In genomic region chr19:16628984-16629691, GRCh38 we compare ENCODE assay signal across 8 cellular contexts. TPM values are rescaled to one million over a fixed set of nuclear protein-coding genes. Genes with fewer than 3 reads are reported as not detected.
DNase-seq lines count a peak whose midpoint lies in the region; ATAC-seq, FAIRE-seq and TF ChIP-seq lines count a peak whose summit lies in the region.

No MANE protein-coding gene starts in this region.

- peak overlapping the region; percentile 89 for H3K9ac ChIP-seq in GM12878 (ENCODE audit: control insufficient read depth, insufficient read depth, low read length)

- peak overlapping the region; percentile 79 for H3K4me2 ChIP-seq in GM12878 (ENCODE audit: control insufficient read depth, insufficient read depth)

- ATAC-seq in GM12878 (peak; percentile 12), GM18867 (IDR thresholded peaks at IDR 0.05; ENCODE audit: unreplicated experiment) (no peak)
- ATAC-seq in stimulated activated naive CD8-positive, alpha-beta T cell treated with anti-CD3 and anti-CD28 coated beads, Interleukin-15, amount 100 ng/mL, for 72 hours = peak; percentile 31

- under 1% methylated on average over 23 of the region's 23 CpGs for WGBS in GM12878 (ENCODE audit: insufficient coverage, insufficient replicate concordance, low lambda C conversion rate, missing lambda C conversion rate)

- FAIRE-seq in GM18507 (lab: Jason Lieb, UNC) (peak; percentile 79), GM12878 (lab: Jason Lieb, UNC) (no peak)

- no peaks in the 10 kb centered on the region for H3K36me3 ChIP-seq in ACC112 (ENCODE audit: insufficient read depth, low read length)
- H3K36me3 ChIP-seq in GM12878 (ENCODE audit: control insufficient read depth in 2 of 2, insufficient read depth in 2 of 2, low read length in 1 of 2) = peaks cover 4 to 18% of the 10 kb centered on the region in 2 experiments; a peak in 3 of 4 replicates

- POLR2A ChIA-PET in GM12878 (lab: Charles Lee) = interaction anchor here (0.5 to 10.3 kb wide), 5 partner anchors 11 to 609 kb away, joined by 3 to 220 read pairs (median 4); partner anchors contain the start of genes SMIM7 and TMEM38A

- intact Hi-C loops in GM12878 (cut with micrococcal nuclease; ENCODE audit: unreplicated experiment) = loop anchor here (2.0 to 5.0 kb wide), 2 partner anchors 33 to 42 kb away; partner anchors contain the start of genes SMIM7 and TMEM38A

- TF ChIP-seq CTCF in GM12878 (IDR thresholded peaks at IDR 0.05 in 2 of 3, conservative IDR thresholded peaks at IDR 0.05 in 1 of 3; ENCODE audit: control insufficient read depth in 2 of 3, extremely low read depth in 1 of 3, insufficient read depth in 1 of 3, low read depth in 3 of 3, low read length in 3 of 3) = no peak

- H3K27me3 Mint-ChIP-seq in stimulated activated naive CD8-positive, alpha-beta T cell treated with anti-CD3 and anti-CD28 coated beads, Interleukin-15, amount 100 ng/mL, for 72 hours = no peaks in the 10 kb centered on the region

- RAD21 ChIA-PET in GM12878 (lab: Charles Lee; ENCODE audit: unreplicated experiment) = interaction anchor here (9.0 kb wide), 1 partner anchor 40 kb away, joined by 169 read pairs; no protein-coding TSS in a partner anchor

- SMC1A ChIA-PET in GM12878 (lab: Charles Lee; ENCODE audit: uncharacterized antibody, unreplicated experiment) = interaction anchor here (1.0 to 10.1 kb wide), 4 partner anchors 40 to 142 kb away, joined by 3 to 164 read pairs (median 6); no protein-coding TSS in a partner anchor

- H2AFZ ChIP-seq in ACC112 (ENCODE audit: low read length, unreplicated experiment) (peak overlapping the region; percentile 32), GM12878 (ENCODE audit: control insufficient read depth, low read depth, low read length) (peak overlapping the region; percentile 20)

- peak overlapping the region; percentile 98 for H3K4me3 ChIP-seq in ACC112 (ENCODE audit: low read depth, low read length)
- H3K4me3 ChIP-seq in GM12878 = peak overlapping the region; percentile 68; the same call in 1 of the 2 replicates

- no peaks in the 10 kb centered on the region for H3K9me3 Mint-ChIP-seq in stimulated activated naive CD8-positive, alpha-beta T cell treated with anti-CD3 and anti-CD28 coated beads, Interleukin-15, amount 100 ng/mL, for 72 hours

- CTCF ChIA-PET in GM12878 (lab: Yijun Ruan, JAX) = interaction anchor here (9.0 kb wide), 1 partner anchor 41 kb away, joined by 83 read pairs; no protein-coding TSS in a partner anchor

- no TSS peak for BruUV-seq in GM12878 (replicated peaks; lab: Mats Ljungman, UMichigan)

- peak overlapping the region; percentile 90 for H3K27ac ChIP-seq in ACC112 (ENCODE audit: low read depth, low read length)
- peak overlapping the region; percentile 97 for H3K27ac ChIP-seq in GM12878 (ENCODE audit: control insufficient read depth, insufficient read depth)

- H3K79me2 ChIP-seq in ACC112 (ENCODE audit: control insufficient read depth, insufficient read depth, low read length, unreplicated experiment) (peaks cover 38% of the 10 kb centered on the region), GM12878 (ENCODE audit: control insufficient read depth, insufficient read depth, low read length) (peaks cover 50% of the 10 kb centered on the region)

- in situ Hi-C loops in GM12878 (cut with MboI) = loop anchor here (5.0 kb wide), 1 partner anchor 42 kb away; no protein-coding TSS in a partner anchor

- H3K27ac Mint-ChIP-seq in stimulated activated naive CD8-positive, alpha-beta T cell treated with anti-CD3 and anti-CD28 coated beads, Interleukin-15, amount 100 ng/mL, for 72 hours = peak overlapping the region; percentile 100

- no peaks in the 10 kb centered on the region; the same call in 2 of the 3 replicates for H3K9me3 ChIP-seq in GM12878 (replicated peaks; ENCODE audit: control insufficient read depth, insufficient read depth, low read length)

- H3K27me3 ChIP-seq in ACC112 (ENCODE audit: insufficient read depth, low read length) (no peaks in the 10 kb centered on the region), GM12878 (replicated peaks in 1 of 2; ENCODE audit: control insufficient read depth in 2 of 2, insufficient read depth in 2 of 2, low read length in 1 of 2) (no peaks in the 10 kb centered on the region)

- H4K20me1 ChIP-seq in GM12878 (ENCODE audit: control insufficient read depth, insufficient read depth) = no peaks in the 10 kb centered on the region; the same call in 1 of the 2 replicates

- peak overlapping the region; percentile 99 for H3K4me3 Mint-ChIP-seq in stimulated activated naive CD8-positive, alpha-beta T cell treated with anti-CD3 and anti-CD28 coated beads, Interleukin-15, amount 100 ng/mL, for 72 hours

- DNase-seq in GM18507 (ENCODE audit: extremely low spot score, insufficient read length, low read depth) = no peak
- DNase-seq in NCI-H2227 treated with DMSO at 0.1 percent for 48 hours (lab: John Stamatoyannopoulos, UW) = peak; percentile 14
- DNase-seq in GM12878 (ENCODE audit: low read depth, low spot score) = peak; percentile 33
- DNase-seq in inferior parietal cortex (ENCODE audit: extremely low spot score) = peak; percentile 15
- peak in 1 of 2 donors; percentile 5 for DNase-seq in stimulated activated naive CD8-positive, alpha-beta T cell treated with anti-CD3 and anti-CD28 coated beads, Interleukin-15, amount 100 ng/mL, for 72 hours
- DNase-seq in NCI-H1436 treated with DMSO at 0.1 percent for 48 hours (lab: John Stamatoyannopoulos, UW) = no peak

- TF ChIP-seq POLR2A in GM12878 (IDR thresholded peaks at IDR 0.05; ENCODE audit: low read depth, low read length) = no peak

- TF ChIP-seq RAD21 in GM12878 (IDR thresholded peaks at IDR 0.05; ENCODE audit: insufficient read depth, low read depth, low read length) = no peak

- TF ChIP-seq EP300 in GM12878 (IDR thresholded peaks at IDR 0.05; ENCODE audit: borderline replicate concordance in 1 of 2, control insufficient read depth in 1 of 2, low read depth in 2 of 2, low read length in 2 of 2) = no peak

- H3K4me1 ChIP-seq in ACC112 (ENCODE audit: control insufficient read depth, insufficient read depth, low read length, unreplicated experiment) = peaks cover 16% of the 10 kb centered on the region
- peaks cover 24% of the 10 kb centered on the region for H3K4me1 ChIP-seq in GM12878 (ENCODE audit: control insufficient read depth, insufficient read depth, low read length)

- H3K4me1 Mint-ChIP-seq in stimulated activated naive CD8-positive, alpha-beta T cell treated with anti-CD3 and anti-CD28 coated beads, Interleukin-15, amount 100 ng/mL, for 72 hours = peaks cover 50% of the 10 kb centered on the region

RNA-seq across cellular contexts. Expression of gene MED26, which starts 1.1 kb away (rescaled TPM):
- total RNA-seq in GM12878 (2013; cell fraction: nucleolus; rRNA removed) = 44.3 and 46.5 TPM in 2 replicates
- total RNA-seq in GM12878 (2014; rRNA removed) (13.8 and 15.3 TPM in 2 replicates), GM12878 (2014; rRNA removed; fragmentation: Illumina TruSeq; extraction: Trizol) (7.2 and 8.6 TPM in 2 replicates), GM12878 (2021) (20.2 and 21.4 TPM in 2 replicates)
- 3.3 TPM for polyA plus RNA-seq in GM12878 (2011; ENCODE audit: low read depth)
- polyA plus RNA-seq in GM12878 (2011; rRNA removed) (10.0 and 14.0 TPM in 2 replicates), GM12878 (2014; fragmentation: Illumina TruSeq; extraction: Trizol) (3.6 and 8.0 TPM in 2 replicates), GM12878 (2014; fragmentation: Nextera tagmentation; extraction: Ambion mirVana) (1 to 10 TPM; 1.1 to 2.2 TPM), GM12878 (2014; rRNA removed) (12.4 and 15.2 TPM in 2 replicates), GM12878 (2016; fragmentation: Nextera tagmentation; extraction: Ambion mirVana) (10 to 100 TPM in 1 of 2 experiments, 1 to 10 TPM in 1; 9.2 to 10.1 TPM)
- polyA plus RNA-seq in GM12878 (2011; cell fraction: cytosol; rRNA removed) = 14.4 and 19.2 TPM in 2 replicates
- polyA plus RNA-seq in GM12878 (2011; cell fraction: nucleus; rRNA removed) = 18.8 and 19.7 TPM in 2 replicates
- polyA plus RNA-seq in GM12878 (2012) = 7.8 and 10.8 TPM in 2 replicates
- polyA minus RNA-seq in GM12878 (2011; rRNA and poly(A)+ RNA removed) = 19.0 and 25.2 TPM in 2 replicates
- 12.0 and 15.0 TPM in 2 replicates for polyA minus RNA-seq in GM12878 (2011; cell fraction: cytosol; rRNA and poly(A)+ RNA removed)
- polyA minus RNA-seq in GM12878 (2011; cell fraction: nucleus; rRNA and poly(A)+ RNA removed) = 21.2 and 41.1 TPM in 2 replicates

RNA-seq across cellular contexts. Expression of gene SMIM7, which starts 30.8 kb away (rescaled TPM):
- 131 and 132 TPM in 2 replicates for total RNA-seq in GM12878 (2013; cell fraction: nucleolus; rRNA removed)
- total RNA-seq in GM12878 (2014; rRNA removed) (49.9 and 51.3 TPM in 2 replicates), GM12878 (2014; rRNA removed; fragmentation: Illumina TruSeq; extraction: Trizol) (68.1 and 69.4 TPM in 2 replicates), GM12878 (2021) (44.6 and 45.7 TPM in 2 replicates)
- polyA plus RNA-seq in GM12878 (2011; ENCODE audit: low read depth) = 39.2 TPM
- polyA plus RNA-seq in GM12878 (2011; rRNA removed) (88.8 and 96.7 TPM in 2 replicates), GM12878 (2014; fragmentation: Illumina TruSeq; extraction: Trizol) (71.7 and 99.7 TPM in 2 replicates), GM12878 (2014; fragmentation: Nextera tagmentation; extraction: Ambion mirVana) (100 to 1,000 TPM; 157 to 170 TPM), GM12878 (2014; rRNA removed) (60.0 and 66.0 TPM in 2 replicates), GM12878 (2016; fragmentation: Nextera tagmentation; extraction: Ambion mirVana) (10 to 100 TPM; 70.0 to 72.5 TPM)
- polyA plus RNA-seq in GM12878 (2011; cell fraction: cytosol; rRNA removed) = 73.5 and 81.4 TPM in 2 replicates
- 54.6 and 59.6 TPM in 2 replicates for polyA plus RNA-seq in GM12878 (2011; cell fraction: nucleus; rRNA removed)
- polyA plus RNA-seq in GM12878 (2012) = 48.8 and 52.3 TPM in 2 replicates
- 49.9 and 62.4 TPM in 2 replicates for polyA minus RNA-seq in GM12878 (2011; rRNA and poly(A)+ RNA removed)
- polyA minus RNA-seq in GM12878 (2011; cell fraction: cytosol; rRNA and poly(A)+ RNA removed) = 15.6 and 20.6 TPM in 2 replicates
- polyA minus RNA-seq in GM12878 (2011; cell fraction: nucleus; rRNA and poly(A)+ RNA removed) = 25.5 and 47.5 TPM in 2 replicates

RNA-seq across cellular contexts. Expression of gene TMEM38A, which starts 31.8 kb away (rescaled TPM):
- total RNA-seq in GM12878 (2013; cell fraction: nucleolus; rRNA removed) = 32.5 and 33.0 TPM in 2 replicates
- total RNA-seq in GM12878 (2014; rRNA removed) = 18.0 and 19.1 TPM in 2 replicates
- total RNA-seq in GM12878 (2014; rRNA removed; fragmentation: Illumina TruSeq; extraction: Trizol) = 11.9 TPM in 2 replicates
- 14.5 and 17.2 TPM in 2 replicates for total RNA-seq in GM12878 (2021)
- polyA plus RNA-seq in GM12878 (2011; ENCODE audit: low read depth) = 13.2 TPM
- polyA plus RNA-seq in GM12878 (2011; rRNA removed) = 9.8 and 12.7 TPM in 2 replicates
- polyA plus RNA-seq in GM12878 (2011; cell fraction: cytosol; rRNA removed) = 14.7 and 19.0 TPM in 2 replicates
- 11.5 and 13.6 TPM in 2 replicates for polyA plus RNA-seq in GM12878 (2011; cell fraction: nucleus; rRNA removed)
- 18.4 and 20.6 TPM in 2 replicates for polyA plus RNA-seq in GM12878 (2012)
- 11.5 and 12.4 TPM in 2 replicates for polyA plus RNA-seq in GM12878 (2014; fragmentation: Illumina TruSeq; extraction: Trizol)
- 1 to 10 TPM; 4.5 to 6.1 TPM for polyA plus RNA-seq in GM12878 (2014; fragmentation: Nextera tagmentation; extraction: Ambion mirVana)
- 17.9 and 20.4 TPM in 2 replicates for polyA plus RNA-seq in GM12878 (2014; rRNA removed)
- polyA plus RNA-seq in GM12878 (2016; fragmentation: Nextera tagmentation; extraction: Ambion mirVana) = 10 to 100 TPM; 20.2 to 22.2 TPM
- 17.8 and 20.1 TPM in 2 replicates for polyA minus RNA-seq in GM12878 (2011; rRNA and poly(A)+ RNA removed)
- 4.4 and 5.7 TPM in 2 replicates for polyA minus RNA-seq in GM12878 (2011; cell fraction: cytosol; rRNA and poly(A)+ RNA removed)
- 5.9 and 6.3 TPM in 2 replicates for polyA minus RNA-seq in GM12878 (2011; cell fraction: nucleus; rRNA and poly(A)+ RNA removed)

RNA-seq across cellular contexts. Expression of gene SLC35E1, which starts 56.9 kb away (rescaled TPM):
- 130 and 131 TPM in 2 replicates for total RNA-seq in GM12878 (2013; cell fraction: nucleolus; rRNA removed)
- total RNA-seq in GM12878 (2014; rRNA removed) (24.7 and 26.5 TPM in 2 replicates), GM12878 (2014; rRNA removed; fragmentation: Illumina TruSeq; extraction: Trizol) (20.1 and 20.4 TPM in 2 replicates), GM12878 (2021) (30.9 and 33.7 TPM in 2 replicates)
- polyA plus RNA-seq in GM12878 (2011; ENCODE audit: low read depth) = 23.4 TPM
- polyA plus RNA-seq in GM12878 (2011; rRNA removed) (28.7 and 37.7 TPM in 2 replicates), GM12878 (2014; fragmentation: Illumina TruSeq; extraction: Trizol) (20.5 and 23.8 TPM in 2 replicates), GM12878 (2014; fragmentation: Nextera tagmentation; extraction: Ambion mirVana) (10 to 100 TPM; 11.3 to 15.1 TPM), GM12878 (2014; rRNA removed) (19.6 and 26.7 TPM in 2 replicates), GM12878 (2016; fragmentation: Nextera tagmentation; extraction: Ambion mirVana) (10 to 100 TPM; 12.6 to 20.0 TPM)
- 42.7 and 47.6 TPM in 2 replicates for polyA plus RNA-seq in GM12878 (2011; cell fraction: cytosol; rRNA removed)
- 45.6 and 46.8 TPM in 2 replicates for polyA plus RNA-seq in GM12878 (2011; cell fraction: nucleus; rRNA removed)
- polyA plus RNA-seq in GM12878 (2012) = 32.1 and 35.8 TPM in 2 replicates
- polyA minus RNA-seq in GM12878 (2011; rRNA and poly(A)+ RNA removed) = 96.4 and 132 TPM in 2 replicates
- 29.0 and 31.5 TPM in 2 replicates for polyA minus RNA-seq in GM12878 (2011; cell fraction: cytosol; rRNA and poly(A)+ RNA removed)
- polyA minus RNA-seq in GM12878 (2011; cell fraction: nucleus; rRNA and poly(A)+ RNA removed) = 27.3 and 43.1 TPM in 2 replicates

Comparison
In these comparisons a context has a peak if more than half of its experiments do, and no peak if none do; other contexts are left out.
1. DNase-seq: peak in NCI-H2227 treated with DMSO at 0.1 percent for 48 hours (single experiment), GM12878 (single experiment) and inferior parietal cortex (single experiment); none in GM18507 (single experiment) and NCI-H1436 treated with DMSO at 0.1 percent for 48 hours (single experiment).